ENCODE assay signal across 1 cellular context in genomic region chr5:122403965-122404364, GRCh38.
TF ChIP-seq lines count a peak whose summit lies in the region.

No MANE protein-coding gene starts in this region.

TF ChIP-seq in IMR-90, 13 proteins besides CTCF, POLR2A, EP300 and RAD21 (continued from another document):
- TF ChIP-seq MAZ (IDR thresholded peaks at IDR 0.05; ENCODE audit: borderline replicate concordance, low read depth, low read length) (no peak), MAFK (IDR thresholded peaks at IDR 0.05; ENCODE audit: low read depth, low read length) (no peak), MXI1 (IDR thresholded peaks at IDR 0.05; ENCODE audit: borderline replicate concordance, low read depth, low read length) (no peak), CHD1 (IDR thresholded peaks at IDR 0.05; ENCODE audit: low read depth, low read length) (no peak)
TF ChIP-seq in IMR-90: peak in this region for 0.
